ENCODE assay signal across 9 cellular contexts in genomic region chr4:2365054-2365912, GRCh38. TPM values are rescaled to one million over a fixed set of nuclear protein-coding genes. Genes with fewer than 3 reads are reported as not detected.
DNase-seq lines count a peak whose midpoint lies in the region; ATAC-seq and TF ChIP-seq lines count a peak whose summit lies in the region.
"Had no signal": no experiment of that assay in that cellular context is flagged by ENCODE, and none has a peak within 500 bp of the region (broad histone marks: within the 10 kb centered on the region; RNA-seq: fewer than 3 reads in every experiment).

No MANE protein-coding gene starts in this region.

- H3K27me3 ChIP-seq in duodenal mucosa (ENCODE audit: control insufficient read depth in 1 of 2, insufficient read depth in 2 of 2, low read length in 2 of 2) (no peaks in the 10 kb centered on the region), vagina (no peaks in the 10 kb centered on the region)
- H3K27me3 ChIP-seq: neural progenitor cell had no signal

- H3K27ac Mint-ChIP-seq in activated naive CD4-positive, alpha-beta T cell treated with anti-CD3 and anti-CD28 coated beads, Interleukin-2, amount 50 U/mL, for 24 hours, result peak overlapping the region; percentile 80
- no peak overlapping the region for H3K27ac Mint-ChIP-seq in naive B cell
- H3K27ac Mint-ChIP-seq: neural progenitor cell had no signal

- intact Hi-C loops in vagina (cut with DNase I), result no loop called here

- peaks cover 9% of the 10 kb centered on the region for H3K4me1 Mint-ChIP-seq in activated naive CD4-positive, alpha-beta T cell treated with anti-CD3 and anti-CD28 coated beads, Interleukin-2, amount 50 U/mL, for 24 hours
- peaks cover 0 to 6% (median 0%) of the 10 kb centered on the region in 3 donors for H3K4me1 Mint-ChIP-seq in naive B cell

- no peaks in the 10 kb centered on the region for H3K9me3 Mint-ChIP-seq in activated naive CD4-positive, alpha-beta T cell treated with anti-CD3 and anti-CD28 coated beads, Interleukin-2, amount 50 U/mL, for 24 hours
- peaks cover 0 to 10% (median 6%) of the 10 kb centered on the region in 7 donors for H3K9me3 Mint-ChIP-seq in naive B cell

- no peaks in the 10 kb centered on the region for H3K36me3 Mint-ChIP-seq in activated naive CD4-positive, alpha-beta T cell treated with anti-CD3 and anti-CD28 coated beads, Interleukin-2, amount 50 U/mL, for 24 hours
- peaks cover 0 to 6% of the 10 kb centered on the region in 2 donors for H3K36me3 Mint-ChIP-seq in naive B cell
- H3K36me3 Mint-ChIP-seq: neural progenitor cell had no signal

- ATAC-seq in naive B cell (ENCODE audit: low read depth in 2 of 2), result no peak
- no peak for ATAC-seq in GM21576 (IDR thresholded peaks at IDR 0.05; ENCODE audit: unreplicated experiment)
- ATAC-seq in GM21390 (IDR thresholded peaks at IDR 0.05; ENCODE audit: unreplicated experiment), result no peak

- TF ChIP-seq POLR2A in vagina (IDR thresholded peaks at IDR 0.05), result no peak

- no peak for TF ChIP-seq CTCF in vagina (IDR thresholded peaks at IDR 0.05)

- H3K9me3 ChIP-seq in duodenal mucosa (ENCODE audit: control insufficient read depth in 1 of 2, low read length in 2 of 2) (peaks cover 5 to 6% of the 10 kb centered on the region in 2 donors), vagina (no peaks in the 10 kb centered on the region)

- DNase-seq in activated naive CD4-positive, alpha-beta T cell treated with Interleukin-2 at 50 U/mL for 16 hours, result no peak
- DNase-seq in naive B cell (no peak), vagina (ENCODE audit: extremely low spot score in 2 of 2) (no peak), dedifferentiated amniotic fluid mesenchymal stem cell (ENCODE audit: extremely low spot score) (no peak)

- H3K4me1 ChIP-seq in duodenal mucosa (ENCODE audit: control insufficient read depth in 1 of 2, insufficient read depth in 2 of 2, low read length in 2 of 2) (peaks cover 20 to 25% of the 10 kb centered on the region in 2 donors), vagina (peaks cover 30% of the 10 kb centered on the region)
- H3K4me1 ChIP-seq: neural progenitor cell had no signal

- H3K4me3 ChIP-seq in duodenal mucosa (ENCODE audit: low read depth in 1 of 2, low read length in 2 of 2) (peak overlapping the region; percentile 15 to 61), vagina (peak overlapping the region; percentile 50 to 62)
- H3K4me3 ChIP-seq: neural progenitor cell had no signal

- H3K4me3 Mint-ChIP-seq in activated naive CD4-positive, alpha-beta T cell treated with anti-CD3 and anti-CD28 coated beads, Interleukin-2, amount 50 U/mL, for 24 hours, result peak overlapping the region; percentile 70
- peak overlapping the region in 5 of 8 donors; percentile 40 to 69 (median 52) for H3K4me3 Mint-ChIP-seq in naive B cell
- H3K4me3 Mint-ChIP-seq: neural progenitor cell had no signal

- no peaks in the 10 kb centered on the region for H3K27me3 Mint-ChIP-seq in activated naive CD4-positive, alpha-beta T cell treated with anti-CD3 and anti-CD28 coated beads, Interleukin-2, amount 50 U/mL, for 24 hours
- H3K27me3 Mint-ChIP-seq in naive B cell, result peaks cover 0 to 29% (median 0%) of the 10 kb centered on the region in 3 donors

- H3K27ac ChIP-seq in duodenal mucosa (ENCODE audit: low read depth, low read length) (no peak overlapping the region), vagina (peak overlapping the region; percentile 53)
- H3K27ac ChIP-seq: neural progenitor cell had no signal

- H3K9ac ChIP-seq in duodenal mucosa (ENCODE audit: low read depth in 1 of 2, low read length in 2 of 2), result no peak overlapping the region
- H3K9ac ChIP-seq: neural progenitor cell had no signal

- no peaks in the 10 kb centered on the region for H3K36me3 ChIP-seq in duodenal mucosa (ENCODE audit: control insufficient read depth in 1 of 2, insufficient read depth in 2 of 2, low read length in 2 of 2)
- H3K36me3 ChIP-seq in vagina, result no peaks in the 10 kb centered on the region
- H3K36me3 ChIP-seq: neural progenitor cell had no signal

RNA-seq across cellular contexts. Expression of gene ZFYVE28, which starts 53.2 kb away (rescaled TPM):
- polyA plus RNA-seq in naive B cell (ENCODE audit: low read depth in 6 of 6), result 1 to 10 TPM in 4 of 6 donors, under 1 TPM in 2; 0.71 to 2.9 (median 1.4) TPM
- 11.3 TPM for total RNA-seq in vagina

RNA-seq across cellular contexts. Expression of gene CFAP99, which starts 53.5 kb away (rescaled TPM):
- not detected for polyA plus RNA-seq in naive B cell (ENCODE audit: low read depth in 6 of 6)
- not detected for total RNA-seq in vagina
